ENCODE assay signal across 8 cellular contexts in genomic region chr11:120912504-120912903, GRCh38.
DNase-seq lines count a peak whose midpoint lies in the region; ATAC-seq and TF ChIP-seq lines count a peak whose summit lies in the region.
"Had no signal": no experiment of that assay in that cellular context is flagged by ENCODE, and none has a peak within 500 bp of the region (broad histone marks: within the 10 kb centered on the region; RNA-seq: fewer than 3 reads in every experiment).

No MANE protein-coding gene starts in this region.

- H3K9me3 Mint-ChIP-seq in neural progenitor cell = no peaks in the 10 kb centered on the region
- H3K9me3 Mint-ChIP-seq in activated T-cell treated with anti-CD3 and anti-CD28 coated beads, Interleukin-2, amount 50 U/mL, for 72 hours = no peaks in the 10 kb centered on the region
- H3K9me3 Mint-ChIP-seq: dendritic cell treated with granulocyte-macrophage colony-stimulating factor and Interleukin-4, amounts not matched to agents 40 ng/mL and 50 ng/mL, for 4 days had no signal

- no peak overlapping the region for H3K4me3 Mint-ChIP-seq in neural progenitor cell
- no peak overlapping the region for H3K4me3 Mint-ChIP-seq in activated T-cell treated with anti-CD3 and anti-CD28 coated beads, Interleukin-2, amount 50 U/mL, for 72 hours
- H3K4me3 Mint-ChIP-seq: dendritic cell treated with granulocyte-macrophage colony-stimulating factor and Interleukin-4, amounts not matched to agents 40 ng/mL and 50 ng/mL, for 4 days had no signal

- H3K4me1 ChIP-seq in Loucy (ENCODE audit: insufficient read depth, low read length, poor library complexity, severe bottlenecking) (no peaks in the 10 kb centered on the region), neural progenitor cell (peaks cover 4% of the 10 kb centered on the region)

- peaks cover 7% of the 10 kb centered on the region for H3K27me3 Mint-ChIP-seq in neural progenitor cell (ENCODE audit: insufficient read depth, low read depth)
- peaks cover 23% of the 10 kb centered on the region for H3K27me3 Mint-ChIP-seq in activated T-cell treated with anti-CD3 and anti-CD28 coated beads, Interleukin-2, amount 50 U/mL, for 72 hours (ENCODE audit: low read depth)

- no peak overlapping the region for H3K9ac ChIP-seq in Loucy (ENCODE audit: low read depth, low read length, poor library complexity, severe bottlenecking)
- H3K9ac ChIP-seq in neural progenitor cell = no peak overlapping the region

- no peaks in the 10 kb centered on the region for H4K20me1 ChIP-seq in Loucy (ENCODE audit: insufficient read depth, low read length, poor library complexity, severe bottlenecking)
- H4K20me1 ChIP-seq in neural progenitor cell (ENCODE audit: low read depth) = no peaks in the 10 kb centered on the region

- ATAC-seq in HG02623 (IDR thresholded peaks at IDR 0.05; ENCODE audit: unreplicated experiment) = no peak
- no peak for ATAC-seq in activated T-cell treated with anti-CD3 and anti-CD28 coated beads, Interleukin-2, amount 50 U/mL, for 72 hours (replicated peaks in 1 of 2)

- no peaks in the 10 kb centered on the region for H3F3A ChIP-seq in Loucy (ENCODE audit: low read depth)
- H3F3A ChIP-seq in neural progenitor cell (ENCODE audit: low read depth) = no peaks in the 10 kb centered on the region

- DNase-seq in GM04503 (ENCODE audit: low read depth) (peak; percentile 4), cerebellar cortex (ENCODE audit: low spot score) (peak; percentile 29), neural progenitor cell (ENCODE audit: low spot score) (peak; percentile 52), NOMO-1 treated with DMSO at 0.1 percent for 48 hours (lab: John Stamatoyannopoulos, UW; ENCODE audit: unreplicated experiment) (no peak)
- DNase-seq in activated T-cell treated with anti-CD3 and anti-CD28 coated beads, Interleukin-2, amount 50 U/mL, for 72 hours = no peak

- H3K36me3 ChIP-seq in Loucy (ENCODE audit: insufficient read depth, low read length) = no peaks in the 10 kb centered on the region
- H3K36me3 ChIP-seq in neural progenitor cell = no peaks in the 10 kb centered on the region

- no peak overlapping the region for H2AFZ ChIP-seq in Loucy (ENCODE audit: low read length)
- no peak overlapping the region for H2AFZ ChIP-seq in neural progenitor cell (replicated peaks)

- H3K9me3 ChIP-seq in Loucy (ENCODE audit: insufficient read depth, low read depth, low read length) = no peaks in the 10 kb centered on the region
- no peaks in the 10 kb centered on the region for H3K9me3 ChIP-seq in neural progenitor cell (ENCODE audit: low read depth)

- H3K27ac Mint-ChIP-seq in neural progenitor cell = no peak overlapping the region
- no peak overlapping the region for H3K27ac Mint-ChIP-seq in activated T-cell treated with anti-CD3 and anti-CD28 coated beads, Interleukin-2, amount 50 U/mL, for 72 hours
- H3K27ac Mint-ChIP-seq: dendritic cell treated with granulocyte-macrophage colony-stimulating factor and Interleukin-4, amounts not matched to agents 40 ng/mL and 50 ng/mL, for 4 days had no signal

- peaks cover 25% of the 10 kb centered on the region for H3K4me1 Mint-ChIP-seq in neural progenitor cell
- H3K4me1 Mint-ChIP-seq in activated T-cell treated with anti-CD3 and anti-CD28 coated beads, Interleukin-2, amount 50 U/mL, for 72 hours (ENCODE audit: low read depth) = no peaks in the 10 kb centered on the region

- no peak overlapping the region for H3K27ac ChIP-seq in neural progenitor cell

- H3K79me2 ChIP-seq in Loucy (ENCODE audit: insufficient read depth, low read length) = no peaks in the 10 kb centered on the region
- no peaks in the 10 kb centered on the region for H3K79me2 ChIP-seq in neural progenitor cell (ENCODE audit: low read depth)

- H3K36me3 Mint-ChIP-seq in neural progenitor cell = no peaks in the 10 kb centered on the region
- H3K36me3 Mint-ChIP-seq in activated T-cell treated with anti-CD3 and anti-CD28 coated beads, Interleukin-2, amount 50 U/mL, for 72 hours (ENCODE audit: insufficient read depth in 2 of 2) = no peaks in the 10 kb centered on the region

- H3K4me3 ChIP-seq in Loucy (ENCODE audit: low read length, poor library complexity, severe bottlenecking) (no peak overlapping the region), neural progenitor cell (no peak overlapping the region)

- H3K27me3 ChIP-seq in Loucy (ENCODE audit: insufficient read depth, low read length, poor library complexity, severe bottlenecking) (no peaks in the 10 kb centered on the region), neural progenitor cell (no peaks in the 10 kb centered on the region)

- H3K4me2 ChIP-seq in Loucy (ENCODE audit: low read depth, low read length, poor library complexity, severe bottlenecking) (no peak overlapping the region), neural progenitor cell (no peak overlapping the region)

- no peaks in the 10 kb centered on the region for H3K9me2 ChIP-seq in Loucy (replicated peaks; ENCODE audit: low read depth, low read length)

- peak; percentile 45 for TF ChIP-seq CTCF in Loucy (conservative IDR thresholded peaks at IDR 0.05; ENCODE audit: low read length)
- TF ChIP-seq CTCF in neural progenitor cell (IDR thresholded peaks at IDR 0.05) = peak; percentile 48

Comparison
In these comparisons a context has a peak if more than half of its experiments do, and no peak if none do; other contexts are left out.
1. DNase-seq: peak in GM04503 (single experiment), cerebellar cortex (single experiment) and neural progenitor cell (single experiment); none in activated T-cell treated with anti-CD3 and anti-CD28 coated beads, Interleukin-2, amount 50 U/mL, for 72 hours (0 of 2) and NOMO-1 treated with DMSO at 0.1 percent for 48 hours (single experiment).